In genomic region chr9:79254900-79255651, GRCh38 we compare ENCODE assay signal across 12 cellular contexts.
A peak's percentile ranks its signal among the peaks of the same experiment; 100 is the strongest.
DNase-seq lines count a peak whose midpoint lies in the region; ATAC-seq and TF ChIP-seq lines count a peak whose summit lies in the region.
"Had no signal": no experiment of that assay in that cellular context is flagged by ENCODE, and none has a peak within 500 bp of the region (broad histone marks: within the 10 kb centered on the region; RNA-seq: fewer than 3 reads in every experiment).

No MANE protein-coding gene starts in this region.

- H3K9ac ChIP-seq in Loucy (ENCODE audit: low read depth, low read length, poor library complexity, severe bottlenecking), result no peak overlapping the region

- no peaks in the 10 kb centered on the region for H3K9me3 ChIP-seq in Loucy (ENCODE audit: insufficient read depth, low read depth, low read length)
- H3K9me3 ChIP-seq: body of pancreas had no signal

- peak; percentile 67 for TF ChIP-seq CTCF in Loucy (conservative IDR thresholded peaks at IDR 0.05; ENCODE audit: low read length)

- H3K4me3 ChIP-seq in Loucy (ENCODE audit: low read length, poor library complexity, severe bottlenecking), result no peak overlapping the region
- H3K4me3 ChIP-seq: body of pancreas had no signal

- H3K4me1 Mint-ChIP-seq in activated CD8-positive, alpha-beta memory T cell treated with anti-CD3 and anti-CD28 coated beads, Interleukin-2, amount 10 ng/mL, durations not matched to agents 7 days and 5 days, result no peaks in the 10 kb centered on the region
- no peaks in the 10 kb centered on the region for H3K4me1 Mint-ChIP-seq in activated T-helper 2 cell treated with anti-CD3 and anti-CD28 coated beads, Interferon-gamma antibody, Interleukin-2, Interleukin-4, amounts not matched to agents 10 μg/mL and 5 μg/mL and 100 μg/mL, durations not matched to agents 14 hours and 24 hours and 36 hours (ENCODE audit: low read depth)
- H3K4me1 Mint-ChIP-seq: T-helper 17 cell had no signal

- no peaks in the 10 kb centered on the region for H3K36me3 ChIP-seq in Loucy (ENCODE audit: insufficient read depth, low read length)

- H3F3A ChIP-seq in Loucy (ENCODE audit: low read depth), result no peaks in the 10 kb centered on the region

- no peak overlapping the region for H2AFZ ChIP-seq in Loucy (ENCODE audit: low read length)

- H3K4me3 Mint-ChIP-seq in activated CD8-positive, alpha-beta memory T cell treated with anti-CD3 and anti-CD28 coated beads, Interleukin-2, amount 10 ng/mL, durations not matched to agents 7 days and 5 days, result no peak overlapping the region
- H3K4me3 Mint-ChIP-seq in activated T-helper 2 cell treated with anti-CD3 and anti-CD28 coated beads, Interferon-gamma antibody, Interleukin-2, Interleukin-4, amounts not matched to agents 10 μg/mL and 5 μg/mL and 100 μg/mL, durations not matched to agents 14 hours and 24 hours and 36 hours (ENCODE audit: low read depth), result no peak overlapping the region
- H3K4me3 Mint-ChIP-seq: T-helper 17 cell had no signal

- no peaks in the 10 kb centered on the region for H3K9me3 Mint-ChIP-seq in activated CD8-positive, alpha-beta memory T cell treated with anti-CD3 and anti-CD28 coated beads, Interleukin-2, amount 10 ng/mL, durations not matched to agents 7 days and 5 days (ENCODE audit: low read depth)
- H3K9me3 Mint-ChIP-seq in activated T-helper 2 cell treated with anti-CD3 and anti-CD28 coated beads, Interferon-gamma antibody, Interleukin-2, Interleukin-4, amounts not matched to agents 10 μg/mL and 5 μg/mL and 100 μg/mL, durations not matched to agents 14 hours and 24 hours and 36 hours, result no peaks in the 10 kb centered on the region

- intact Hi-C loops in activated T-helper 2 cell treated with anti-CD3 and anti-CD28 coated beads, Interferon-gamma antibody, Interleukin-2, Interleukin-4, amounts not matched to agents 10 μg/mL and 5 μg/mL and 100 μg/mL, durations not matched to agents 14 hours and 24 hours and 36 hours (cut with micrococcal nuclease), result no loop called here

- H3K79me2 ChIP-seq in Loucy (ENCODE audit: insufficient read depth, low read length), result no peaks in the 10 kb centered on the region

- H3K4me1 ChIP-seq in Loucy (ENCODE audit: insufficient read depth, low read length, poor library complexity, severe bottlenecking), result peaks cover 12% of the 10 kb centered on the region

- H3K27me3 ChIP-seq in Loucy (ENCODE audit: insufficient read depth, low read length, poor library complexity, severe bottlenecking), result no peaks in the 10 kb centered on the region
- H3K27me3 ChIP-seq: body of pancreas had no signal

- no peak overlapping the region for H3K27ac Mint-ChIP-seq in activated CD8-positive, alpha-beta memory T cell treated with anti-CD3 and anti-CD28 coated beads, Interleukin-2, amount 10 ng/mL, durations not matched to agents 7 days and 5 days
- H3K27ac Mint-ChIP-seq in activated T-helper 2 cell treated with anti-CD3 and anti-CD28 coated beads, Interferon-gamma antibody, Interleukin-2, Interleukin-4, amounts not matched to agents 10 μg/mL and 5 μg/mL and 100 μg/mL, durations not matched to agents 14 hours and 24 hours and 36 hours, result no peak overlapping the region
- H3K27ac Mint-ChIP-seq: T-helper 17 cell had no signal

- H3K27me3 Mint-ChIP-seq in activated CD8-positive, alpha-beta memory T cell treated with anti-CD3 and anti-CD28 coated beads, Interleukin-2, amount 10 ng/mL, durations not matched to agents 7 days and 5 days, result peaks cover 2% of the 10 kb centered on the region
- no peaks in the 10 kb centered on the region for H3K27me3 Mint-ChIP-seq in activated T-helper 2 cell treated with anti-CD3 and anti-CD28 coated beads, Interferon-gamma antibody, Interleukin-2, Interleukin-4, amounts not matched to agents 10 μg/mL and 5 μg/mL and 100 μg/mL, durations not matched to agents 14 hours and 24 hours and 36 hours (ENCODE audit: low read depth)
- H3K27me3 Mint-ChIP-seq: T-helper 17 cell had no signal

- H3K36me3 Mint-ChIP-seq in activated CD8-positive, alpha-beta memory T cell treated with anti-CD3 and anti-CD28 coated beads, Interleukin-2, amount 10 ng/mL, durations not matched to agents 7 days and 5 days, result no peaks in the 10 kb centered on the region
- H3K36me3 Mint-ChIP-seq in activated T-helper 2 cell treated with anti-CD3 and anti-CD28 coated beads, Interferon-gamma antibody, Interleukin-2, Interleukin-4, amounts not matched to agents 10 μg/mL and 5 μg/mL and 100 μg/mL, durations not matched to agents 14 hours and 24 hours and 36 hours (ENCODE audit: low read depth), result no peaks in the 10 kb centered on the region

- H3K4me2 ChIP-seq in Loucy (ENCODE audit: low read depth, low read length, poor library complexity, severe bottlenecking), result no peak overlapping the region

- CTCF ChIA-PET in activated CD8-positive, alpha-beta memory T cell treated with anti-CD3 and anti-CD28 coated beads, Interleukin-2, amount 10 ng/mL, durations not matched to agents 7 days and 5 days (lab: Charles Lee), result no interaction called here

- ATAC-seq in HG03039 (IDR thresholded peaks at IDR 0.05; ENCODE audit: unreplicated experiment) (no peak), HG03354 (IDR thresholded peaks at IDR 0.05; ENCODE audit: poor library complexity, severe bottlenecking, unreplicated experiment) (no peak)
- no peak for ATAC-seq in activated CD8-positive, alpha-beta memory T cell treated with anti-CD3 and anti-CD28 coated beads, Interleukin-2, amount 10 ng/mL, durations not matched to agents 7 days and 5 days
- ATAC-seq: body of pancreas; stimulated activated naive CD8-positive, alpha-beta T cell treated with anti-CD3 and anti-CD28 coated beads, Interleukin-15, Interleukin-2, amounts not matched to agents 100 U/mL and 50 U/mL, for 24 hours; T-helper 17 cell had no signal

- H3K9me2 ChIP-seq in Loucy (replicated peaks; ENCODE audit: low read depth, low read length), result no peaks in the 10 kb centered on the region

- H4K20me1 ChIP-seq in Loucy (ENCODE audit: insufficient read depth, low read length, poor library complexity, severe bottlenecking), result no peaks in the 10 kb centered on the region

- DNase-seq in DMS 273 treated with DMSO at 0.1 percent for 48 hours (lab: John Stamatoyannopoulos, UW) (peak; percentile 6), amniotic epithelial cell (ENCODE audit: low read depth) (peak; percentile 22), left kidney (ENCODE audit: low read depth, low spot score) (peak; percentile 39)
- DNase-seq in activated CD8-positive, alpha-beta memory T cell treated with anti-CD3 and anti-CD28 coated beads, Interleukin-2, amount 10 ng/mL, durations not matched to agents 7 days and 5 days, result no peak
- no peak for DNase-seq in activated T-helper 2 cell treated with anti-CD3 and anti-CD28 coated beads, Interferon-gamma antibody, Interleukin-2, Interleukin-4, amounts not matched to agents 10 μg/mL and 5 μg/mL and 100 μg/mL, durations not matched to agents 14 hours and 24 hours and 36 hours (ENCODE audit: low spot score)
- DNase-seq: body of pancreas; glutamatergic neuron; stimulated activated naive CD8-positive, alpha-beta T cell treated with anti-CD3 and anti-CD28 coated beads, Interleukin-15, Interleukin-2, amounts not matched to agents 100 U/mL and 50 U/mL, for 24 hours; T-helper 17 cell had no signal

Comparison
In these comparisons a context has a peak if more than half of its experiments do, and no peak if none do; other contexts are left out.
1. DNase-seq: peak in DMS 273 treated with DMSO at 0.1 percent for 48 hours (single experiment), amniotic epithelial cell (single experiment) and left kidney (single experiment); none in activated CD8-positive, alpha-beta memory T cell treated with anti-CD3 and anti-CD28 coated beads, Interleukin-2, amount 10 ng/mL, durations not matched to agents 7 days and 5 days (single experiment) and activated T-helper 2 cell treated with anti-CD3 and anti-CD28 coated beads, Interferon-gamma antibody, Interleukin-2, Interleukin-4, amounts not matched to agents 10 μg/mL and 5 μg/mL and 100 μg/mL, durations not matched to agents 14 hours and 24 hours and 36 hours (single experiment).